ENCODE assay signal across 8 cellular contexts in the genomic region with DNA sequence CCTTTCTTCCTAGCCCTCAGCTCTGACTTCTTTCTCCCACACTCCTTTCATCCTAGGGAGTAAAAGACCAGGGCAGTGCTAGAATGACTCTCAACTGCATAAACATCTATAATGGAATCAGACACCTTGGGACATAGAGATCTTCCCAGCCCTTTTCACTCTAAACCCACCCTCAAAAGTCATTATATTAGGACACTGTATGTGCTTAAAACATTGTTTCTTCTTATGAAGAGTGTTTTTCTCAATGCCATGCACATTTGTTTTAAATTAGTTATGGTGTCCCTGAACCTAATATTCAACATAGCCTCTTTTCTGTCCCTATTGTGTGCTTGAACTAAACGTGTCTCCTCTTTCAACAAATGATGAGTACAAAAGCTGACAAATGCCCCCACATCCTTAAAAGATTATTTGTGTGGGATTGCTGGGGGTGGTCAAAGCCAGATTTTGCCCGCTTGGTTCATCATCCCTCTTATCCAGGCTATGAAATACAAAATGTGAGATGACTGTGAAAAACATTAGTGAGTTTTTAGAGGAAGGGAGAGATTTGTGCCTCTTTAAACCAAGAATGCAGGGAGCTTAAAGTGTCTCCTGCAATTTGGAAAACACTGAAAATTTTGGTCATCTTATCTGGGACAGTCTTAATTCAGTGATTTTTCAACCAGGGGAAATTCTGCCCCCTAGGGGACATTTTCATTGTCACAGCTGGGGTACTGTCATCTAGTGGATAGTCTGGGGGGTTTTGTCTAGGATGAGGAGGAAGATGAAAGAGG. TPM values are rescaled to one million over a fixed set of nuclear protein-coding genes. Genes with fewer than 3 reads are reported as not detected.
DNase-seq lines count a peak whose midpoint lies in the region; ATAC-seq and TF ChIP-seq lines count a peak whose summit lies in the region.

No MANE protein-coding gene starts in this region.

- no peak overlapping the region for H3K4me3 Mint-ChIP-seq in activated CD8-positive, alpha-beta T cell treated with anti-CD3 and anti-CD28 coated beads, Interleukin-2, amount 10 ng/mL, durations not matched to agents 7 days and 5 days

- ATAC-seq in HG03432 (IDR thresholded peaks at IDR 0.05; ENCODE audit: unreplicated experiment) (peak; percentile 69), left lung (no peak), GM21423 (IDR thresholded peaks at IDR 0.05; ENCODE audit: unreplicated experiment) (no peak)
- no peak for ATAC-seq in activated CD8-positive, alpha-beta T cell treated with anti-CD3 and anti-CD28 coated beads, Interleukin-2, amount 10 ng/mL, durations not matched to agents 7 days and 5 days

- H3K4me1 ChIP-seq in left lung, result no peaks in the 10 kb centered on the region

- peaks cover 22% of the 10 kb centered on the region for H3K27me3 Mint-ChIP-seq in activated CD8-positive, alpha-beta T cell treated with anti-CD3 and anti-CD28 coated beads, Interleukin-2, amount 10 ng/mL, durations not matched to agents 7 days and 5 days (ENCODE audit: low read depth)

- TF ChIP-seq CTCF in left lung (IDR thresholded peaks at IDR 0.05), result peak; percentile 27 to 30

- no peak overlapping the region for H3K27ac ChIP-seq in left lung

- H3K36me3 Mint-ChIP-seq in activated CD8-positive, alpha-beta T cell treated with anti-CD3 and anti-CD28 coated beads, Interleukin-2, amount 10 ng/mL, durations not matched to agents 7 days and 5 days (ENCODE audit: low read depth), result no peaks in the 10 kb centered on the region

- no peaks in the 10 kb centered on the region for H3K36me3 ChIP-seq in left lung

- no peaks in the 10 kb centered on the region for H3K27me3 ChIP-seq in left lung

- CTCF ChIA-PET in activated CD8-positive, alpha-beta T cell treated with anti-CD3 and anti-CD28 coated beads, Interleukin-2, amount 10 ng/mL, durations not matched to agents 7 days and 5 days (lab: Charles Lee), result interaction anchor here (0.6 to 1.9 kb wide), 9 partner anchors 9 to 431 kb away, joined by 3 to 6 read pairs (median 4); no protein-coding TSS in a partner anchor

- no peaks in the 10 kb centered on the region for H3K9me3 ChIP-seq in left lung

- H3K4me1 Mint-ChIP-seq in activated CD8-positive, alpha-beta T cell treated with anti-CD3 and anti-CD28 coated beads, Interleukin-2, amount 10 ng/mL, durations not matched to agents 7 days and 5 days (ENCODE audit: low read depth), result no peaks in the 10 kb centered on the region

- POLR2A ChIA-PET in activated CD8-positive, alpha-beta T cell treated with anti-CD3 and anti-CD28 coated beads, Interleukin-2, amount 10 ng/mL, durations not matched to agents 7 days and 5 days (lab: Charles Lee), result no interaction called here

- no peak overlapping the region for H3K27ac Mint-ChIP-seq in activated CD8-positive, alpha-beta T cell treated with anti-CD3 and anti-CD28 coated beads, Interleukin-2, amount 10 ng/mL, durations not matched to agents 7 days and 5 days

- H3K9me3 Mint-ChIP-seq in activated CD8-positive, alpha-beta T cell treated with anti-CD3 and anti-CD28 coated beads, Interleukin-2, amount 10 ng/mL, durations not matched to agents 7 days and 5 days (ENCODE audit: insufficient read depth), result no peaks in the 10 kb centered on the region

- DNase-seq in activated CD4-positive, alpha-beta T cell treated with anti-CD3 and anti-CD28 coated beads for 24 hours (ENCODE audit: low read depth in 2 of 2), result peak; percentile 2 to 11
- DNase-seq in activated CD4-positive, alpha-beta T cell treated with anti-CD3 and anti-CD28 coated beads, Interleukin-2, amount 50 U/mL, for 4 hours, result no peak
- peak; percentile 49 for DNase-seq in activated CD8-positive, alpha-beta T cell treated with anti-CD3 and anti-CD28 coated beads, Interleukin-2, amount 10 ng/mL, durations not matched to agents 7 days and 5 days
- DNase-seq in left lung, result no peak
- DNase-seq in ecto neural progenitor cell (ENCODE audit: low spot score), result no peak
- DNase-seq in midbrain (lab: John Stamatoyannopoulos, UW), result no peak

- intact Hi-C loops in left lung (cut with DNase I), result no loop called here

- no peak overlapping the region for H3K4me3 ChIP-seq in left lung

RNA-seq across cellular contexts. Expression of gene SERPINB5, which starts 29.0 kb away (rescaled TPM):
- not detected for total RNA-seq in activated CD8-positive, alpha-beta T cell treated with anti-CD3 and anti-CD28 coated beads, Interleukin-2, amount 10 ng/mL, durations not matched to agents 7 days and 5 days
- total RNA-seq in left lung, result under 1 TPM in 1 of 2 donors, not detected in 1; 0.34 TPM

RNA-seq across cellular contexts. Expression of gene SERPINB12, which starts 36.4 kb away (rescaled TPM):
- total RNA-seq in activated CD8-positive, alpha-beta T cell treated with anti-CD3 and anti-CD28 coated beads, Interleukin-2, amount 10 ng/mL, durations not matched to agents 7 days and 5 days, result not detected
- not detected for total RNA-seq in left lung

Comparison
In these comparisons a context has a peak if more than half of its experiments do, and no peak if none do; other contexts are left out.
1. DNase-seq: peak in activated CD4-positive, alpha-beta T cell treated with anti-CD3 and anti-CD28 coated beads for 24 hours (2 of 2) and activated CD8-positive, alpha-beta T cell treated with anti-CD3 and anti-CD28 coated beads, Interleukin-2, amount 10 ng/mL, durations not matched to agents 7 days and 5 days (single experiment); none in activated CD4-positive, alpha-beta T cell treated with anti-CD3 and anti-CD28 coated beads, Interleukin-2, amount 50 U/mL, for 4 hours (0 of 2), left lung (0 of 2), ecto neural progenitor cell (single experiment) and midbrain (single experiment).